In genomic region chr18:35062408-35062807, GRCh38 we compare ENCODE assay signal across 33 cellular contexts.
"Had no signal": no experiment of that assay in that cellular context is flagged by ENCODE, and none has a peak within 500 bp of the region (broad histone marks: within the 10 kb centered on the region; RNA-seq: fewer than 3 reads in every experiment).

No MANE protein-coding gene starts in this region.

- H3K27me3 Mint-ChIP-seq: activated CD4-positive, alpha-beta memory T cell treated with anti-CD3 and anti-CD28 coated beads for 36 hours; activated CD4-positive, alpha-beta T cell treated with anti-CD3 and anti-CD28 coated beads for 36 hours; activated CD4-positive, alpha-beta T cell treated with anti-CD3 and anti-CD28 coated beads, Interleukin-2, amount 10 ng/mL, durations not matched to agents 24 days and 14 days; activated CD8-positive, alpha-beta memory T cell treated with anti-CD3 and anti-CD28 coated beads, Interleukin-2, amount 10 ng/mL, durations not matched to agents 7 days and 5 days; activated naive CD4-positive, alpha-beta T cell treated with anti-CD3 and anti-CD28 coated beads, Interleukin-2, amount 50 U/mL, for 24 hours; activated naive CD8-positive, alpha-beta T cell treated with anti-CD3 and anti-CD28 coated beads for 36 hours; activated naive CD8-positive, alpha-beta T cell treated with anti-CD3 and anti-CD28 coated beads, Interleukin-2, amount 50 U/mL, for 24 hours; dendritic cell treated with granulocyte-macrophage colony-stimulating factor and Interleukin-4, amounts not matched to agents 40 ng/mL and 50 ng/mL, for 4 days; T-helper 17 cell had no signal

- H3K4me3 ChIP-seq: adrenal gland, body of pancreas, coronary artery, dorsolateral prefrontal cortex had no signal

- H3K9me3 Mint-ChIP-seq: activated CD4-positive, alpha-beta memory T cell treated with anti-CD3 and anti-CD28 coated beads for 36 hours; activated CD4-positive, alpha-beta T cell treated with anti-CD3 and anti-CD28 coated beads, Interleukin-2, amount 10 ng/mL, durations not matched to agents 24 days and 14 days; activated naive CD4-positive, alpha-beta T cell treated with anti-CD3 and anti-CD28 coated beads for 36 hours; activated naive CD4-positive, alpha-beta T cell treated with anti-CD3 and anti-CD28 coated beads, Interleukin-2, amount 50 U/mL, for 24 hours; activated naive CD8-positive, alpha-beta T cell treated with anti-CD3 and anti-CD28 coated beads for 36 hours; activated naive CD8-positive, alpha-beta T cell treated with anti-CD3 and anti-CD28 coated beads, Interleukin-2, amount 50 U/mL, for 24 hours; activated T-helper 1 cell treated with anti-CD3 and anti-CD28 coated beads, Interleukin-12 subunit alpha, Interleukin-12 subunit beta, Interleukin-2, Interleukin-4 antibody, amounts not matched to agents 30 ng/mL and 10 ng/mL and 1 ng/mL, durations not matched to agents 14 hours and 24 hours and 36 hours; activated T-helper 2 cell treated with anti-CD3 and anti-CD28 coated beads, Interferon-gamma antibody, Interleukin-2, Interleukin-4, amounts not matched to agents 10 μg/mL and 5 μg/mL and 100 μg/mL, durations not matched to agents 14 hours and 24 hours and 36 hours; dendritic cell treated with granulocyte-macrophage colony-stimulating factor and Interleukin-4, amounts not matched to agents 40 ng/mL and 50 ng/mL, for 4 days; endodermal cell; T-helper 2 cell treated with Interferon-gamma antibody and Interleukin-4, amounts not matched to agents 5 μg/mL and 100 μg/mL, for 36 hours had no signal

- H3K4me1 Mint-ChIP-seq: activated CD8-positive, alpha-beta memory T cell treated with anti-CD3 and anti-CD28 coated beads, Interleukin-2, amount 10 ng/mL, durations not matched to agents 7 days and 5 days had no signal

- H3K4me3 Mint-ChIP-seq: activated CD4-positive, alpha-beta memory T cell treated with anti-CD3 and anti-CD28 coated beads for 36 hours; activated CD4-positive, alpha-beta T cell treated with anti-CD3 and anti-CD28 coated beads for 36 hours; activated CD4-positive, alpha-beta T cell treated with anti-CD3 and anti-CD28 coated beads, Interleukin-2, amount 10 ng/mL, durations not matched to agents 24 days and 14 days; activated CD8-positive, alpha-beta memory T cell treated with anti-CD3 and anti-CD28 coated beads, Interleukin-2, amount 10 ng/mL, durations not matched to agents 7 days and 5 days; activated CD8-positive, alpha-beta T cell treated with anti-CD3 and anti-CD28 coated beads, Interleukin-2, amount 10 ng/mL, durations not matched to agents 7 days and 5 days; activated naive CD4-positive, alpha-beta T cell treated with anti-CD3 and anti-CD28 coated beads for 36 hours; activated naive CD4-positive, alpha-beta T cell treated with anti-CD3 and anti-CD28 coated beads, Interleukin-2, amount 50 U/mL, for 24 hours; activated naive CD8-positive, alpha-beta T cell treated with anti-CD3 and anti-CD28 coated beads for 36 hours; activated naive CD8-positive, alpha-beta T cell treated with anti-CD3 and anti-CD28 coated beads, Interleukin-2, amount 50 U/mL, for 24 hours; activated T-helper 1 cell treated with anti-CD3 and anti-CD28 coated beads, Interleukin-12 subunit alpha, Interleukin-12 subunit beta, Interleukin-2, Interleukin-4 antibody, amounts not matched to agents 30 ng/mL and 10 ng/mL and 1 ng/mL, durations not matched to agents 14 hours and 24 hours and 36 hours; dendritic cell treated with granulocyte-macrophage colony-stimulating factor and Interleukin-4, amounts not matched to agents 40 ng/mL and 50 ng/mL, for 4 days; endodermal cell; T-helper 17 cell; T-helper 2 cell treated with Interferon-gamma antibody and Interleukin-4, amounts not matched to agents 5 μg/mL and 100 μg/mL, for 36 hours had no signal

- H3K36me3 Mint-ChIP-seq: activated CD8-positive, alpha-beta memory T cell treated with anti-CD3 and anti-CD28 coated beads, Interleukin-2, amount 10 ng/mL, durations not matched to agents 7 days and 5 days had no signal

- DNase-seq: activated CD4-positive, alpha-beta memory T cell treated with anti-CD3 and anti-CD28 coated beads for 36 hours; activated CD4-positive, alpha-beta T cell treated with anti-CD3 and anti-CD28 coated beads for 36 hours; activated CD4-positive, alpha-beta T cell treated with anti-CD3 and anti-CD28 coated beads, Interleukin-2, amount 10 ng/mL, durations not matched to agents 24 days and 14 days; activated CD4-positive, CD25-positive, alpha-beta regulatory T cell; activated CD4-positive, CD25-positive, alpha-beta regulatory T cell treated with anti-CD3 and anti-CD28 coated beads, Interleukin-2, amount 50 U/mL, for 72 hours; activated CD8-positive, alpha-beta memory T cell treated with anti-CD3 and anti-CD28 coated beads, Interleukin-2, amount 10 ng/mL, durations not matched to agents 7 days and 5 days; activated CD8-positive, alpha-beta memory T cell treated with anti-CD3 and anti-CD28 coated beads, Interleukin-2, amount 50 U/mL, for 4 hours; activated CD8-positive, alpha-beta T cell treated with anti-CD3 and anti-CD28 coated beads, Interleukin-2, amount 10 ng/mL, durations not matched to agents 7 days and 5 days; activated effector memory CD4-positive, alpha-beta T cell treated with anti-CD3 and anti-CD28 coated beads, Interleukin-2, amount 50 U/mL, for 16 hours; activated naive CD4-positive, alpha-beta T cell treated with anti-CD3 and anti-CD28 coated beads for 36 hours; activated naive CD8-positive, alpha-beta T cell treated with anti-CD3 and anti-CD28 coated beads for 36 hours; activated naive CD8-positive, alpha-beta T cell treated with anti-CD3 and anti-CD28 coated beads, Interleukin-2, amount 50 U/mL, for 24 hours; activated T-cell treated with anti-CD3 and anti-CD28 coated beads, Interleukin-2, amount 50 U/mL, for 1 hour; activated T-cell treated with anti-CD3 and anti-CD28 coated beads, Interleukin-2, amount 50 U/mL, for 48 hours; adrenal gland; amygdala; aorta; body of pancreas; central memory CD4-positive, alpha-beta T cell; dorsolateral prefrontal cortex; effector memory CD4-positive, alpha-beta T cell; endodermal cell; foreskin fibroblast; T-helper 1 cell; T-helper 17 cell; T1000 had no signal

- H3K27ac Mint-ChIP-seq: activated CD4-positive, alpha-beta memory T cell treated with anti-CD3 and anti-CD28 coated beads for 36 hours; activated CD4-positive, alpha-beta T cell treated with anti-CD3 and anti-CD28 coated beads, Interleukin-2, amount 10 ng/mL, durations not matched to agents 24 days and 14 days; activated CD8-positive, alpha-beta memory T cell treated with anti-CD3 and anti-CD28 coated beads, Interleukin-2, amount 10 ng/mL, durations not matched to agents 7 days and 5 days; activated CD8-positive, alpha-beta T cell treated with anti-CD3 and anti-CD28 coated beads, Interleukin-2, amount 10 ng/mL, durations not matched to agents 7 days and 5 days; activated naive CD4-positive, alpha-beta T cell treated with anti-CD3 and anti-CD28 coated beads for 36 hours; activated naive CD4-positive, alpha-beta T cell treated with anti-CD3 and anti-CD28 coated beads, Interleukin-2, amount 50 U/mL, for 24 hours; activated naive CD8-positive, alpha-beta T cell treated with anti-CD3 and anti-CD28 coated beads for 36 hours; activated naive CD8-positive, alpha-beta T cell treated with anti-CD3 and anti-CD28 coated beads, Interleukin-2, amount 50 U/mL, for 24 hours; activated T-helper 1 cell treated with anti-CD3 and anti-CD28 coated beads, Interleukin-12 subunit alpha, Interleukin-12 subunit beta, Interleukin-2, Interleukin-4 antibody, amounts not matched to agents 30 ng/mL and 10 ng/mL and 1 ng/mL, durations not matched to agents 14 hours and 24 hours and 36 hours; activated T-helper 2 cell treated with anti-CD3 and anti-CD28 coated beads, Interferon-gamma antibody, Interleukin-2, Interleukin-4, amounts not matched to agents 10 μg/mL and 5 μg/mL and 100 μg/mL, durations not matched to agents 14 hours and 24 hours and 36 hours; dendritic cell treated with granulocyte-macrophage colony-stimulating factor and Interleukin-4, amounts not matched to agents 40 ng/mL and 50 ng/mL, for 4 days; endodermal cell; T-helper 2 cell treated with Interferon-gamma antibody and Interleukin-4, amounts not matched to agents 5 μg/mL and 100 μg/mL, for 36 hours had no signal

- ATAC-seq: activated CD4-positive, alpha-beta T cell treated with anti-CD3 and anti-CD28 coated beads for 36 hours; activated CD8-positive, alpha-beta memory T cell treated with anti-CD3 and anti-CD28 coated beads, Interleukin-2, amount 10 ng/mL, durations not matched to agents 7 days and 5 days; activated CD8-positive, alpha-beta T cell treated with anti-CD3 and anti-CD28 coated beads, Interleukin-2, amount 10 ng/mL, durations not matched to agents 7 days and 5 days; activated naive CD8-positive, alpha-beta T cell treated with anti-CD3 and anti-CD28 coated beads, Interleukin-2, amount 50 U/mL, for 24 hours; body of pancreas; esophagus mucosa; T-helper 17 cell had no signal

- H3K27me3 ChIP-seq: adrenal gland, body of pancreas, dorsolateral prefrontal cortex had no signal

- H3K9me3 ChIP-seq: adrenal gland, body of pancreas had no signal

- H3K36me3 ChIP-seq: adrenal gland had no signal

- H3K27ac ChIP-seq: body of pancreas, coronary artery had no signal
